8 cellular contexts compared by ENCODE assay signal in the genomic region with DNA sequence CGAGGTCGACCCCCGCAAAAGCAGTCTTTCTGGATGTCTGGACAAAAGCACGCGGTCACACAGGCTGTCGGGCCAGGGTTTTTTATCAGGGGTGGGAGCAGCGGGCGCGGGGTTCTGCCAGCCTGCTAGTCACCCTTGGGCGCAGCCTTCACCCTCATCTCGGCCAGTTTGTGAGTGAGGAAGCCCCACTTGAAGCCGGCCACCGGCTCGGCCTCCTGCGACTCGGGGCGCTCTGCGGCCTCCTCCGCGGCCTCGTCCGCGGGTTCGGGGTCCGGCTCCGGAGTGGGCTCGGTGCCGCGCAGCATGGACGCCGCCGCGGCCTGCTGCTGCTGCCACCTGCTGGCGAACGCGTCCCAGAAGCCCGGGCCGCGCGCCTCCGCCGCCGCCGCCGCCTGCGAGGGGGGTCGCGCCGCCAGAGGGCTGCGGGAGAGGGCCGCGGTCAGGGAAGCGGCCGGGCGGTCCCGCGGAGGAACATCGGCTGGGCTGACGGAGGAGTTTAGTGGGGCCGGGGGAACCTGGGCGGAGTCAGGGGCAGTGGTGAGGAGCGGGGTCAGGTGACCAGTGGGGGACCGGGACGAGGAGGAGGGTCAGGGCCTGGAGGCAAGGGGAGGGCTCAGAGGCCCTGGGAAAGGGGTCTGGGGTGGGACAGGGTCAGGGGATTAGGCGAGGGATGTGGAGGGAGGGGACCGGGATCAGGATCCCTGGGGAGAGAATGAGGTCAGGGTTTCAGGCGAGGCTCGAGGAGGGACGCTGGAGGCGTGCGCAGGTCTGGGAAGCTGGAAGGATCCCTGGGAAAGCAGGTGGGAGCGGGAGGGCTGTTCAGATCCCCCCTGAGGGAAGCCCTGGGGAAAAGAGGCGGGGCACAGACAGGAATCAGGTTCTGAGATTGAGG. TPM values are rescaled to one million over a fixed set of nuclear protein-coding genes. Genes with fewer than 3 reads are reported as not detected.
A peak's percentile ranks its signal among the peaks of the same experiment; 100 is the strongest.
DNase-seq lines count a peak whose midpoint lies in the region; ATAC-seq and TF ChIP-seq lines count a peak whose summit lies in the region.

No MANE protein-coding gene starts in this region.

- H4K20me1 ChIP-seq in mammary epithelial cell (ENCODE audit: insufficient read depth, low read length) (no peaks in the 10 kb centered on the region), Karpas-422 (ENCODE audit: insufficient read depth, low read depth, low read length) (no peaks in the 10 kb centered on the region)

- ATAC-seq in left colon (peak; percentile 54), HG02571 (IDR thresholded peaks at IDR 0.05; ENCODE audit: unreplicated experiment) (no peak)

- dilution Hi-C loops in mammary epithelial cell (cut with HindIII; ENCODE audit: low sequenced_read_pairs), result no loop called here

- H3K4me1 ChIP-seq in mammary epithelial cell (ENCODE audit: insufficient read depth, low read length), result peaks cover 18% of the 10 kb centered on the region
- peaks cover under 1% of the 10 kb centered on the region for H3K4me1 ChIP-seq in Karpas-422 (ENCODE audit: low read length)

- H3K9me3 ChIP-seq in mammary epithelial cell (replicated peaks; ENCODE audit: insufficient read depth, low read length) (no peaks in the 10 kb centered on the region), Karpas-422 (ENCODE audit: low read length) (no peaks in the 10 kb centered on the region)

- no peak overlapping the region for H3K27ac Mint-ChIP-seq in T-helper 2 cell treated with Interferon-gamma antibody and Interleukin-4, amounts not matched to agents 5 μg/mL and 100 μg/mL, for 36 hours

- no TSS peak for BruUV-seq in mammary epithelial cell (replicated peaks; lab: Mats Ljungman, UMichigan)

- no peaks in the 10 kb centered on the region for H3K36me3 ChIP-seq in mammary epithelial cell (ENCODE audit: insufficient read depth, low read length)
- H3K36me3 ChIP-seq in Karpas-422 (ENCODE audit: insufficient read depth, low read length), result no peaks in the 10 kb centered on the region

- H3K79me2 ChIP-seq in mammary epithelial cell (ENCODE audit: insufficient read depth, low read length) (no peaks in the 10 kb centered on the region), Karpas-422 (ENCODE audit: low read length) (no peaks in the 10 kb centered on the region)

- H3K4me1 Mint-ChIP-seq in T-helper 2 cell treated with Interferon-gamma antibody and Interleukin-4, amounts not matched to agents 5 μg/mL and 100 μg/mL, for 36 hours (ENCODE audit: low read depth), result peaks cover 21% of the 10 kb centered on the region

- CTCF ChIA-PET in mammary epithelial cell (lab: Charles Lee; ENCODE audit: low non-redundant PET), result no interaction called here

- no peak overlapping the region for H3K27ac ChIP-seq in mammary epithelial cell (ENCODE audit: insufficient read depth, low read depth, low read length)
- H3K27ac ChIP-seq in Karpas-422 (ENCODE audit: low read length), result no peak overlapping the region

- H3K36me3 Mint-ChIP-seq in T-helper 2 cell treated with Interferon-gamma antibody and Interleukin-4, amounts not matched to agents 5 μg/mL and 100 μg/mL, for 36 hours (ENCODE audit: low read depth), result no peaks in the 10 kb centered on the region

- H3K27me3 Mint-ChIP-seq in T-helper 2 cell treated with Interferon-gamma antibody and Interleukin-4, amounts not matched to agents 5 μg/mL and 100 μg/mL, for 36 hours (ENCODE audit: low read depth), result peaks cover 48% of the 10 kb centered on the region

- peak overlapping the region; percentile 15 to 49 (median 41) for H3K4me3 ChIP-seq in mammary epithelial cell (replicated peaks in 1 of 3; ENCODE audit: insufficient read depth in 1 of 3, low read depth in 2 of 3, low read length in 3 of 3)
- H3K4me3 ChIP-seq in Karpas-422 (ENCODE audit: low read length), result no peak overlapping the region

- in situ Hi-C loops in mammary epithelial cell (cut with MboI; ENCODE audit: low sequenced_read_pairs in 2 of 2), result loop anchor here in 1 of 2 donors (25.0 kb wide), 2 partner anchors 127 to 223 kb away; a partner anchor contains a TSS

- H3K9me2 ChIP-seq in Karpas-422 (replicated peaks; ENCODE audit: insufficient read depth, low read length), result no peaks in the 10 kb centered on the region

- 11% methylated on average over 17 of the region's 73 CpGs for WGBS in mammary epithelial cell (ENCODE audit: low coverage, missing lambda C conversion rate)

- no peaks in the 10 kb centered on the region for H3K9me3 Mint-ChIP-seq in T-helper 2 cell treated with Interferon-gamma antibody and Interleukin-4, amounts not matched to agents 5 μg/mL and 100 μg/mL, for 36 hours

- peak overlapping the region; percentile 82 for H2AFZ ChIP-seq in mammary epithelial cell (ENCODE audit: low read depth, low read length)
- H2AFZ ChIP-seq in Karpas-422 (ENCODE audit: low read length), result no peak overlapping the region

- peak; percentile 35 to 47 for TF ChIP-seq CTCF in mammary epithelial cell (conservative IDR thresholded peaks at IDR 0.05 in 1 of 2, IDR thresholded peaks at IDR 0.05 in 1 of 2; ENCODE audit: extremely low read depth in 1 of 2, insufficient read depth in 1 of 2, low read depth in 1 of 2, low read length in 2 of 2)

- DNase-seq in NCI-H146 (lab: John Stamatoyannopoulos, UW), result peak; percentile 20
- DNase-seq in NCI-H146 treated with DMSO at 0.1 percent for 48 hours (lab: John Stamatoyannopoulos, UW; ENCODE audit: unreplicated experiment), result no peak
- peak; percentile 49 for DNase-seq in T-helper 2 cell treated with Interferon-gamma antibody and Interleukin-4, amounts not matched to agents 5 μg/mL and 100 μg/mL, for 36 hours (ENCODE audit: low spot score)
- no peak for DNase-seq in mammary epithelial cell
- peak in 1 of 2 donors; percentile 56 for DNase-seq in left colon
- DNase-seq in stimulated activated CD4-positive, alpha-beta T cell treated with anti-CD3 and anti-CD28 coated beads, Interleukin-4, amount 100 ng/mL, for 24 hours, result peak; percentile 50
- DNase-seq in Karpas-422, result no peak

- H3K9ac ChIP-seq in mammary epithelial cell (ENCODE audit: insufficient read depth, low read length) (no peak overlapping the region), Karpas-422 (ENCODE audit: low read length) (no peak overlapping the region)

- H3K4me2 ChIP-seq in mammary epithelial cell (ENCODE audit: insufficient read depth, low read depth, low read length), result peak overlapping the region; percentile 93
- H3K4me2 ChIP-seq in Karpas-422 (ENCODE audit: low read depth, low read length, poor library complexity, severe bottlenecking), result no peak overlapping the region

- peak overlapping the region; percentile 42 for H3K4me3 Mint-ChIP-seq in T-helper 2 cell treated with Interferon-gamma antibody and Interleukin-4, amounts not matched to agents 5 μg/mL and 100 μg/mL, for 36 hours

- H3K27me3 ChIP-seq in mammary epithelial cell (ENCODE audit: insufficient read depth, low read length) (no peaks in the 10 kb centered on the region), Karpas-422 (ENCODE audit: low read length) (no peaks in the 10 kb centered on the region)

- intact Hi-C loops in mammary epithelial cell (cut with micrococcal nuclease), result loop anchor here (1.0 kb wide), 1 partner anchor 59 kb away; no protein-coding TSS in a partner anchor
- intact Hi-C loops in left colon (cut with DNase I, micrococcal nuclease), result loop anchor here in 1 of 2 donors (5.0 kb wide), 1 partner anchor 57 kb away; no protein-coding TSS in a partner anchor

RNA-seq across cellular contexts. Expression of a gene that starts 4.5 kb away (rescaled TPM):
- not detected for total RNA-seq in mammary epithelial cell
- polyA plus RNA-seq in mammary epithelial cell, result not detected
- not detected for polyA minus RNA-seq in mammary epithelial cell
- total RNA-seq in left colon, result not detected
- total RNA-seq in Karpas-422 (2014; rRNA removed; shearing (Covaris generic); ENCODE audit: low replicate concordance), result not detected in 2 replicates

RNA-seq across cellular contexts. Expression of a gene that starts 5.4 kb away (rescaled TPM):
- total RNA-seq in mammary epithelial cell, result not detected
- polyA plus RNA-seq in mammary epithelial cell, result not detected
- not detected for polyA minus RNA-seq in mammary epithelial cell
- 1 to 10 TPM in 1 of 2 donors, under 1 TPM in 1; 0.85 to 1.0 TPM for total RNA-seq in left colon
- not detected in 2 replicates for total RNA-seq in Karpas-422 (2014; rRNA removed; shearing (Covaris generic); ENCODE audit: low replicate concordance)

RNA-seq across cellular contexts. Expression of a gene that starts 5.4 kb away (rescaled TPM):
- total RNA-seq in mammary epithelial cell (10 to 100 TPM; 31.5 to 41.5 TPM), left colon (10 to 100 TPM; 17.6 to 21.2 TPM)
- polyA plus RNA-seq in mammary epithelial cell, result 61.2 TPM
- polyA minus RNA-seq in mammary epithelial cell, result 20.1 TPM
- 58.5 and 133 TPM in 2 replicates for total RNA-seq in Karpas-422 (2014; rRNA removed; shearing (Covaris generic); ENCODE audit: low replicate concordance)

RNA-seq across cellular contexts. Expression of a gene that starts 7.3 kb away (rescaled TPM):
- total RNA-seq in mammary epithelial cell, result under 1 TPM in 1 of 2 donors, not detected in 1; 0.50 TPM
- polyA plus RNA-seq in mammary epithelial cell, result not detected
- not detected for polyA minus RNA-seq in mammary epithelial cell
- not detected for total RNA-seq in left colon
- total RNA-seq in Karpas-422 (2014; rRNA removed; shearing (Covaris generic); ENCODE audit: low replicate concordance), result 0.18 TPM in 1 of 2 replicates, not detected in the other

RNA-seq across cellular contexts. Expression of a gene that starts 13.0 kb away (rescaled TPM):
- total RNA-seq in mammary epithelial cell, result 10 to 100 TPM; 26.0 to 38.2 TPM
- 20.8 TPM for polyA plus RNA-seq in mammary epithelial cell
- polyA minus RNA-seq in mammary epithelial cell, result 67.1 TPM
- total RNA-seq in left colon, result 10 to 100 TPM; 37.3 to 45.6 TPM
- 0.29 and 1.5 TPM in 2 replicates for total RNA-seq in Karpas-422 (2014; rRNA removed; shearing (Covaris generic); ENCODE audit: low replicate concordance)

Comparison
In these comparisons a context has a peak if more than half of its experiments do, and no peak if none do; other contexts are left out.
1. DNase-seq: peak in NCI-H146 (single experiment), T-helper 2 cell treated with Interferon-gamma antibody and Interleukin-4, amounts not matched to agents 5 μg/mL and 100 μg/mL, for 36 hours (single experiment) and stimulated activated CD4-positive, alpha-beta T cell treated with anti-CD3 and anti-CD28 coated beads, Interleukin-4, amount 100 ng/mL, for 24 hours (single experiment); none in NCI-H146 treated with DMSO at 0.1 percent for 48 hours (single experiment), mammary epithelial cell (single experiment) and Karpas-422 (single experiment).